1 cellular context compared by ENCODE assay signal in the genomic region with DNA sequence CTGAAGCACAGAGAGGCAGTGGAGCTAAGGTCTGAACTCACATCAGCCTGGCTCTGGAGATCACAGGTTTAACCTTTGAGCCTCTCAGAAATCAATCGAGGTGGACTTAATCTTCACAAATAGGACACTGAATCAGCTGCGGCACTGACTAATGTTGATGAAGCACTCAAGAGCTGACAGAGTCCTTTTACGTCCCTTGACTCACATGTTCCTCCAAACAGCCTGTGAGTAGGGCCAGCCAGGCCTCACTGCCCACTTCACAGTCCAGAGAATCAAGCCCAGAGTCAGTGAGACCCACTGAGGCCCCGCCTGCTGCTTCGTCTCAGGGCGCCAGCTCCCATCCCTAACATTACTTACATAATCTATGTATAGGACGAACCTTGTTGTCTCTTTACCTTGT.
TF ChIP-seq lines count a peak whose summit lies in the region.

No MANE protein-coding gene starts in this region.

TF ChIP-seq in H1, 55 proteins besides CTCF, POLR2A, EP300 and RAD21 (continued from another document):
- TF ChIP-seq, protein P1, sequence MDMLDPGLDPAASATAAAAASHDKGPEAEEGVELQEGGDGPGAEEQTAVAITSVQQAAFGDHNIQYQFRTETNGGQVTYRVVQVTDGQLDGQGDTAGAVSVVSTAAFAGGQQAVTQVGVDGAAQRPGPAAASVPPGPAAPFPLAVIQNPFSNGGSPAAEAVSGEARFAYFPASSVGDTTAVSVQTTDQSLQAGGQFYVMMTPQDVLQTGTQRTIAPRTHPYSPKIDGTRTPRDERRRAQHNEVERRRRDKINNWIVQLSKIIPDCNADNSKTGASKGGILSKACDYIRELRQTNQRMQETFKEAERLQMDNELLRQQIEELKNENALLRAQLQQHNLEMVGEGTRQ (IDR thresholded peaks at IDR 0.05; ENCODE audit: low read length) = no peak
- TF ChIP-seq SAP30 (IDR thresholded peaks at IDR 0.05; ENCODE audit: insufficient read depth, insufficient replicate concordance, low read length) (no peak), JUN (IDR thresholded peaks at IDR 0.05; ENCODE audit: low read depth, low read length) (no peak), RXRA (IDR thresholded peaks at IDR 0.05; ENCODE audit: insufficient read depth, low read depth, low read length) (no peak), TAF1 (IDR thresholded peaks at IDR 0.05; ENCODE audit: low read depth, low read length) (no peak), GABPA (IDR thresholded peaks at IDR 0.05; ENCODE audit: borderline replicate concordance, insufficient read depth, low read length) (no peak), TCF12 (IDR thresholded peaks at IDR 0.05; ENCODE audit: low read depth, low read length) (no peak), KDM1A (IDR thresholded peaks at IDR 0.05; ENCODE audit: borderline replicate concordance, low read length) (no peak), PHF8 (conservative IDR thresholded peaks at IDR 0.05; ENCODE audit: low read depth, low read length) (no peak), POLR2AphosphoS5 (IDR thresholded peaks at IDR 0.05; ENCODE audit: low read depth, low read length) (no peak), SUZ12 (IDR thresholded peaks at IDR 0.05; ENCODE audit: low read length) (no peak)
- TF ChIP-seq, protein P2, sequence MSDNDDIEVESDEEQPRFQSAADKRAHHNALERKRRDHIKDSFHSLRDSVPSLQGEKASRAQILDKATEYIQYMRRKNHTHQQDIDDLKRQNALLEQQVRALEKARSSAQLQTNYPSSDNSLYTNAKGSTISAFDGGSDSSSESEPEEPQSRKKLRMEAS (IDR thresholded peaks at IDR 0.05) = no peak
